In the genomic region with DNA sequence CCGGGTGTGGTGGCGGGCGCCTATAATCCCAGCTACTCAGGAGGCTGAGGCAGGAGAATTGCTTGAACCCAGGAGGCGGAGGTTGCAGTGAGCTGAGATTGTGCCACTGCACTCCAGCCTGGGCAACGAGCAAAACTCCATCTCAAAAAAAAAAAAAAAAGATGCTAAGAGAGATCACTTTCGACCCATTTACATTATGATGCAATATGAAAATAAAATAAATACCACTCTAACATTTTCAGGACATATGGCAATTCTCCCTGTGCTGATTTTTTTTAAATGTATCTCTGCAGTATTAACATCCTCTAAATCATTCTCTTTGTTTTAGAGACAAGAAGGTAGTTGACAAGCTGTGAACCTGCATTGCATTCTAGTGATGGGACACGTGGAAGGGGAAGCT, we compare ENCODE assay signal across 9 cellular contexts. TPM values are rescaled to one million over a fixed set of nuclear protein-coding genes. Genes with fewer than 3 reads are reported as not detected.
"Had no signal": no experiment of that assay in that cellular context is flagged by ENCODE, and none has a peak within 500 bp of the region (broad histone marks: within the 10 kb centered on the region; RNA-seq: fewer than 3 reads in every experiment).

No MANE protein-coding gene starts in this region.

RNA-seq across cellular contexts. Expression of a gene that starts 6.6 kb away (rescaled TPM):
- total RNA-seq: ascending aorta, cardiac septum, LHCN-M2, OCI-LY7 had no signal

RNA-seq across cellular contexts. Expression of a gene that starts 28.0 kb away (rescaled TPM):
- total RNA-seq: activated CD4-positive, alpha-beta T cell treated with anti-CD3 and anti-CD28 coated beads for 36 hours; activated CD4-positive, alpha-beta T cell treated with anti-CD3 and anti-CD28 coated beads, Interleukin-2, amount 10 ng/mL, durations not matched to agents 7 days and 5 days; activated T-helper 2 cell treated with anti-CD3 and anti-CD28 coated beads, Interferon-gamma antibody, Interleukin-2, Interleukin-4, amounts not matched to agents 10 μg/mL and 5 μg/mL and 100 μg/mL, durations not matched to agents 14 hours and 24 hours and 36 hours; ascending aorta; cardiac septum; LHCN-M2; OCI-LY7; SJCRH30 had no signal
- polyA plus RNA-seq: adipose tissue had no signal

RNA-seq across cellular contexts. Expression of a gene that starts 52.7 kb away (rescaled TPM):
- total RNA-seq: OCI-LY7 had no signal
